Comparison of ENCODE assay signal across 15 cellular contexts in genomic region chr1:18010408-18010807, GRCh38.
DNase-seq lines count a peak whose midpoint lies in the region; ATAC-seq, FAIRE-seq and TF ChIP-seq lines count a peak whose summit lies in the region.
"Had no signal": no experiment of that assay in that cellular context is flagged by ENCODE, and none has a peak within 500 bp of the region (broad histone marks: within the 10 kb centered on the region; RNA-seq: fewer than 3 reads in every experiment).

No MANE protein-coding gene starts in this region.

- TF ChIP-seq RAD21 in A549 (conservative IDR thresholded peaks at IDR 0.05 in 1 of 2, IDR thresholded peaks at IDR 0.05 in 1 of 2), result no peak
- no peak for TF ChIP-seq RAD21 in IMR-90 (IDR thresholded peaks at IDR 0.05; ENCODE audit: low read length)
- no peak for TF ChIP-seq RAD21 in K562 (CRISPR knock-in tag; conservative IDR thresholded peaks at IDR 0.05 in 1 of 2, IDR thresholded peaks at IDR 0.05 in 1 of 2)

- TF ChIP-seq POLR2A in A549 (IDR thresholded peaks at IDR 0.05; ENCODE audit: low read length) (no peak), IMR-90 (IDR thresholded peaks at IDR 0.05; ENCODE audit: low read depth, low read length) (no peak), K562 (conservative IDR thresholded peaks at IDR 0.05) (no peak), testis (IDR thresholded peaks at IDR 0.05) (no peak), suprapubic skin (IDR thresholded peaks at IDR 0.05) (no peak)

- no peaks in the 10 kb centered on the region for H3K9me3 ChIP-seq in A549
- H3K9me3 ChIP-seq in IMR-90 (ENCODE audit: control insufficient read depth, insufficient read depth, low read length), result no peaks in the 10 kb centered on the region
- H3K9me3 ChIP-seq in K562 (replicated peaks; ENCODE audit: control insufficient read depth, insufficient read depth, low read depth, low read length), result no peaks in the 10 kb centered on the region
- no peaks in the 10 kb centered on the region for H3K9me3 ChIP-seq in testis
- H3K9me3 ChIP-seq in suprapubic skin, result no peaks in the 10 kb centered on the region

- H3K4me1 ChIP-seq in A549 (no peaks in the 10 kb centered on the region), IMR-90 (ENCODE audit: control insufficient read depth, insufficient read depth, low read length) (no peaks in the 10 kb centered on the region), K562 (replicated peaks in 1 of 2; ENCODE audit: control insufficient read depth in 2 of 2, insufficient read depth in 2 of 2, low read length in 2 of 2) (no peaks in the 10 kb centered on the region), testis (no peaks in the 10 kb centered on the region), suprapubic skin (no peaks in the 10 kb centered on the region)

- no peak overlapping the region for H2BK120ac ChIP-seq in IMR-90 (ENCODE audit: low read depth, low read length)

- no peak overlapping the region for H4K5ac ChIP-seq in IMR-90 (ENCODE audit: low read depth, low read length)

- no peak for ATAC-seq in A549
- no peak for ATAC-seq in IMR-90 (ENCODE audit: low read depth)
- ATAC-seq in K562, result no peak
- ATAC-seq in Right ventricle myocardium superior (ENCODE audit: poor library complexity), result no peak
- ATAC-seq: CD8-positive, alpha-beta T cell had no signal

- in situ Hi-C loops in IMR-90 (cut with MboI; ENCODE audit: low sequenced_read_pairs), result no loop called here
- in situ Hi-C loops in K562 (cut with MboI), result no loop called here

- BruUV-seq in IMR-90 (replicated peaks; lab: Mats Ljungman, UMichigan), result no TSS peak
- no TSS peak for BruUV-seq in K562 (replicated peaks; lab: Mats Ljungman, UMichigan)

- H3K56ac ChIP-seq in IMR-90 (ENCODE audit: extremely low read depth, insufficient read depth, low read length), result no peak overlapping the region

- H2AK5ac ChIP-seq in IMR-90 (ENCODE audit: low read depth, low read length), result no peak overlapping the region

- no peak overlapping the region for H3K14ac ChIP-seq in IMR-90 (replicated peaks; ENCODE audit: low read depth, low read length)

- no peak overlapping the region for H3K23ac ChIP-seq in IMR-90 (ENCODE audit: low read depth, low read length)

- H2AK9ac ChIP-seq in IMR-90 (replicated peaks; ENCODE audit: low read depth, low read length, poor library complexity), result no peak overlapping the region

- no peak for TF ChIP-seq CTCF in A549 (IDR thresholded peaks at IDR 0.05)
- TF ChIP-seq CTCF in IMR-90 (conservative IDR thresholded peaks at IDR 0.05; ENCODE audit: low read depth, low read length), result no peak
- TF ChIP-seq CTCF in K562 (IDR thresholded peaks at IDR 0.05 in 2 of 3, conservative IDR thresholded peaks at IDR 0.05 in 1 of 3; ENCODE audit: insufficient read depth in 2 of 3, low read depth in 1 of 3, low read length in 3 of 3), result no peak
- TF ChIP-seq CTCF in testis (IDR thresholded peaks at IDR 0.05), result no peak
- TF ChIP-seq CTCF in suprapubic skin (IDR thresholded peaks at IDR 0.05), result no peak

- no peak overlapping the region for H4K8ac ChIP-seq in IMR-90 (ENCODE audit: low read depth in 2 of 2, low read length in 2 of 2)

- H3K18ac ChIP-seq in IMR-90 (ENCODE audit: low read depth, low read length), result no peak overlapping the region

- intact Hi-C loops in IMR-90 (cut with micrococcal nuclease) (no loop called here), K562 (cut with micrococcal nuclease) (no loop called here), testis (cut with DNase I; ENCODE audit: low total_unique reads) (no loop called here), Right ventricle myocardium superior (cut with DNase I) (no loop called here)

- H3K27ac ChIP-seq in A549, result no peak overlapping the region
- no peak overlapping the region for H3K27ac ChIP-seq in IMR-90 (ENCODE audit: insufficient read depth, low read length)
- no peak overlapping the region for H3K27ac ChIP-seq in K562 (ENCODE audit: extremely low read depth, low read depth, low read length)
- no peak overlapping the region for H3K27ac ChIP-seq in testis
- no peak overlapping the region for H3K27ac ChIP-seq in suprapubic skin
- H3K27ac ChIP-seq: C4-2B, GM23248 had no signal

- H3K27me3 ChIP-seq in IMR-90 (ENCODE audit: control insufficient read depth, insufficient read depth, low read length) (no peaks in the 10 kb centered on the region), K562 (ENCODE audit: control insufficient read depth in 2 of 2, insufficient read depth in 2 of 2, low read length in 2 of 2) (peaks cover 0 to 8% of the 10 kb centered on the region in 2 experiments; a peak in 1 of 5 replicates), testis (no peaks in the 10 kb centered on the region), suprapubic skin (peaks cover 69% of the 10 kb centered on the region)

- H2BK20ac ChIP-seq in IMR-90 (ENCODE audit: low read depth, low read length), result no peak overlapping the region

- H2BK15ac ChIP-seq in IMR-90 (ENCODE audit: low read depth, low read length), result no peak overlapping the region

- DNase-seq in A549 (ENCODE audit: low read depth in 1 of 2, low spot score in 1 of 2) (no peak), IMR-90 (no peak), K562 (ENCODE audit: extremely low read depth in 1 of 4, low spot score in 3 of 4) (peak in 3 of 4 experiments; percentile 28 to 51 (median 45)), testis (peak; percentile 61), NCI-H524 treated with DMSO at 0.1 percent for 48 hours (lab: John Stamatoyannopoulos, UW) (no peak), suprapubic skin (ENCODE audit: low spot score in 2 of 2) (no peak), Right ventricle myocardium superior (no peak)
- DNase-seq: CD8-positive, alpha-beta T cell; COR-L47; GF-D8; H7; KG1 had no signal

- no peak overlapping the region for H4K91ac ChIP-seq in IMR-90 (ENCODE audit: insufficient read depth, low read depth, low read length)

- H3K9ac ChIP-seq in IMR-90 (ENCODE audit: low read depth, low read length) (no peak overlapping the region), K562 (ENCODE audit: insufficient read depth in 1 of 2, low read depth in 2 of 2, low read length in 2 of 2) (no peak overlapping the region)
- H3K9ac ChIP-seq: GM23248 had no signal

- no peaks in the 10 kb centered on the region for H3K9me1 ChIP-seq in IMR-90 (ENCODE audit: insufficient read depth, low read length)
- H3K9me1 ChIP-seq in K562 (ENCODE audit: control insufficient read depth, insufficient read depth, low read length), result peaks cover 3% of the 10 kb centered on the region

- H3K4me2 ChIP-seq in A549 (no peak overlapping the region), IMR-90 (ENCODE audit: low read depth, low read length) (no peak overlapping the region), K562 (ENCODE audit: insufficient read depth, low read length) (no peak overlapping the region)

- H2BK5ac ChIP-seq in IMR-90 (ENCODE audit: low read depth, low read length, poor library complexity, severe bottlenecking), result no peak overlapping the region

- H3K36me3 ChIP-seq in IMR-90 (ENCODE audit: control insufficient read depth, insufficient read depth, low read length) (no peaks in the 10 kb centered on the region), K562 (ENCODE audit: control insufficient read depth, insufficient read depth, low read length) (no peaks in the 10 kb centered on the region), testis (ENCODE audit: low read depth, missing control alignments) (no peaks in the 10 kb centered on the region), suprapubic skin (no peaks in the 10 kb centered on the region)

- FAIRE-seq in A549 (lab: Jason Lieb, UNC) (no peak), K562 (lab: Jason Lieb, UNC) (no peak)
- FAIRE-seq: GM19239 had no signal

- H2AFZ ChIP-seq in IMR-90 (replicated peaks; ENCODE audit: low read length, poor library complexity) (no peak overlapping the region), K562 (ENCODE audit: low read depth, low read length) (no peak overlapping the region)
- H2AFZ ChIP-seq: GM23248 had no signal

- dilution Hi-C loops in IMR-90 (cut with HindIII; ENCODE audit: low sequenced_read_pairs, unreplicated experiment), result no loop called here

- TF ChIP-seq EP300 in A549 (IDR thresholded peaks at IDR 0.05), result no peak
- no peak for TF ChIP-seq EP300 in K562 (IDR thresholded peaks at IDR 0.05; ENCODE audit: low read length)
- TF ChIP-seq EP300 in suprapubic skin (IDR thresholded peaks at IDR 0.05), result no peak

- CTCF ChIA-PET in A549 (lab: Yijun Ruan, JAX), result no interaction called here
- CTCF ChIA-PET in IMR-90 (lab: Yijun Ruan, JAX), result no interaction called here
- CTCF ChIA-PET in K562 (lab: Yijun Ruan, JAX; ENCODE audit: low intra/inter-chr PET ratio), result no interaction called here

- H3K4ac ChIP-seq in IMR-90 (ENCODE audit: low read depth, low read length), result no peak overlapping the region

- no peaks in the 10 kb centered on the region for H3K79me1 ChIP-seq in IMR-90 (ENCODE audit: low read depth in 1 of 2, low read length in 2 of 2)

- POLR2A ChIA-PET in A549 (lab: Yijun Ruan, JAX), result no interaction called here
- POLR2A ChIA-PET in IMR-90 (lab: Charles Lee; ENCODE audit: unreplicated experiment), result no interaction called here
- POLR2A ChIA-PET in K562 (lab: Yijun Ruan, JAX), result no interaction called here

- no peak overlapping the region for H3K4me3 ChIP-seq in A549
- no peak overlapping the region for H3K4me3 ChIP-seq in IMR-90 (ENCODE audit: insufficient read depth, low read depth, low read length)
- H3K4me3 ChIP-seq in K562, result no peak overlapping the region
- no peak overlapping the region for H3K4me3 ChIP-seq in testis
- H3K4me3 ChIP-seq in suprapubic skin, result no peak overlapping the region
- H3K4me3 ChIP-seq: GM23248 had no signal

- WGBS in A549 (ENCODE audit: missing lambda C conversion rate), result 14% methylated on average over 4 of the region's 4 CpGs
- WGBS in IMR-90 (ENCODE audit: extremely low coverage in 2 of 2, insufficient read length in 1 of 2), 2 experiments, result 53% methylated on average over 2 of the region's 4 CpGs; no CpG with 5 or more reads in 1 of the 2 experiments
- 0% methylated on average over 4 of the region's 4 CpGs for WGBS in K562 (ENCODE audit: insufficient coverage, low coverage, missing lambda C conversion rate)
- 70 to 75% methylated on average over 4 of the region's 4 CpGs for WGBS in testis, 2 donors
- 92% methylated on average over 4 of the region's 4 CpGs for WGBS in suprapubic skin

- no peaks in the 10 kb centered on the region for H3K79me2 ChIP-seq in K562 (ENCODE audit: control insufficient read depth, insufficient read depth, low read length)

- H4K20me1 ChIP-seq in IMR-90 (ENCODE audit: insufficient read depth, low read length), result no peaks in the 10 kb centered on the region
- no peaks in the 10 kb centered on the region; the same call in 1 of the 2 replicates for H4K20me1 ChIP-seq in K562 (replicated peaks; ENCODE audit: control insufficient read depth, insufficient read depth, low read length)

TF ChIP-seq in IMR-90, 13 proteins besides CTCF, POLR2A, EP300 and RAD21 (continues in another document):
- TF ChIP-seq SMC3 (IDR thresholded peaks at IDR 0.05; ENCODE audit: low read depth, low read length), result no peak
- no peak for TF ChIP-seq CHD1 (IDR thresholded peaks at IDR 0.05; ENCODE audit: low read depth, low read length)

TF ChIP-seq in K562, 482 proteins besides CTCF, POLR2A, EP300 and RAD21 (continues in another document):
- TF ChIP-seq NFYB (IDR thresholded peaks at IDR 0.05; ENCODE audit: extremely low read depth, insufficient read length) (peak; percentile 56), HDAC1 (IDR thresholded peaks at IDR 0.05) (no peak), RBM39 (optimal IDR thresholded peaks at IDR 0.05; ENCODE audit: low read depth, low read length) (no peak)

Comparison
In these comparisons a context has a peak if more than half of its experiments do, and no peak if none do; other contexts are left out.
1. DNase-seq: peak in K562 (3 of 4) and testis (single experiment); none in A549 (0 of 2), IMR-90 (single experiment), NCI-H524 treated with DMSO at 0.1 percent for 48 hours (single experiment), suprapubic skin (0 of 2) and Right ventricle myocardium superior (single experiment).
2. Of the 35 proteins assayed by ChIP-seq in both K562 and A549: peak only in K562: none; only in A549: none; in both: USF2; in neither: 34.